23 cellular contexts compared by ENCODE assay signal in genomic region chr10:43224321-43224720, GRCh38. TPM values are rescaled to one million over a fixed set of nuclear protein-coding genes. Genes with fewer than 3 reads are reported as not detected.
"Had no signal": no experiment of that assay in that cellular context is flagged by ENCODE, and none has a peak within 500 bp of the region (broad histone marks: within the 10 kb centered on the region; RNA-seq: fewer than 3 reads in every experiment).

No MANE protein-coding gene starts in this region.

- H3K9me3 Mint-ChIP-seq: activated CD8-positive, alpha-beta T cell treated with anti-CD3 and anti-CD28 coated beads for 36 hours; activated naive CD4-positive, alpha-beta T cell treated with anti-CD3 and anti-CD28 coated beads, Interleukin-2, amount 10 ng/mL, durations not matched to agents 7 days and 5 days; activated naive CD8-positive, alpha-beta T cell treated with anti-CD3 and anti-CD28 coated beads, Interleukin-2, amount 10 ng/mL, durations not matched to agents 7 days and 5 days; activated T-cell treated with anti-CD3 and anti-CD28 coated beads, Interleukin-2, amount 50 U/mL, for 72 hours; activated T-helper 2 cell treated with anti-CD3 and anti-CD28 coated beads, Interferon-gamma antibody, Interleukin-2, Interleukin-4, amounts not matched to agents 10 μg/mL and 5 μg/mL and 100 μg/mL, durations not matched to agents 14 hours and 24 hours and 36 hours; T-helper 1 cell treated with Interleukin-12 subunit alpha and Interleukin-12 subunit beta and Interleukin-4 antibody, amounts not matched to agents 30 μg/mL and 1 μg/mL, for 36 hours had no signal

- DNase-seq: activated CD4-positive, alpha-beta T cell treated with anti-CD3 and anti-CD28 coated beads for 4 hours; activated CD8-positive, alpha-beta memory T cell treated with anti-CD3 and anti-CD28 coated beads, Interleukin-2, amount 50 U/mL, for 4 hours; activated CD8-positive, alpha-beta T cell treated with anti-CD3 and anti-CD28 coated beads for 36 hours; activated naive CD8-positive, alpha-beta T cell treated with anti-CD3 and anti-CD28 coated beads, Interleukin-2, amount 10 ng/mL, durations not matched to agents 7 days and 5 days; activated T-cell treated with anti-CD3 and anti-CD28 coated beads, Interleukin-2, amount 50 U/mL, for 72 hours; aorta; central memory CD4-positive, alpha-beta T cell; Karpas-422; NCI-H1048; NCI-H1930; NCI-H2171; NCI-H226; NCI-H526; NCI-H82; Peyer's patch; SHP77 had no signal

- H3K27ac Mint-ChIP-seq: activated CD8-positive, alpha-beta T cell treated with anti-CD3 and anti-CD28 coated beads for 36 hours; activated naive CD4-positive, alpha-beta T cell treated with anti-CD3 and anti-CD28 coated beads, Interleukin-2, amount 10 ng/mL, durations not matched to agents 7 days and 5 days; activated T-cell treated with anti-CD3 and anti-CD28 coated beads, Interleukin-2, amount 50 U/mL, for 72 hours; activated T-helper 2 cell treated with anti-CD3 and anti-CD28 coated beads, Interferon-gamma antibody, Interleukin-2, Interleukin-4, amounts not matched to agents 10 μg/mL and 5 μg/mL and 100 μg/mL, durations not matched to agents 14 hours and 24 hours and 36 hours; T-helper 1 cell treated with Interleukin-12 subunit alpha and Interleukin-12 subunit beta and Interleukin-4 antibody, amounts not matched to agents 30 μg/mL and 1 μg/mL, for 36 hours had no signal

- H3K36me3 Mint-ChIP-seq: activated naive CD4-positive, alpha-beta T cell treated with anti-CD3 and anti-CD28 coated beads, Interleukin-2, amount 10 ng/mL, durations not matched to agents 7 days and 5 days; activated naive CD8-positive, alpha-beta T cell treated with anti-CD3 and anti-CD28 coated beads, Interleukin-2, amount 10 ng/mL, durations not matched to agents 7 days and 5 days had no signal

- ATAC-seq: activated CD4-positive, CD25-positive, alpha-beta regulatory T cell treated with anti-CD3 and anti-CD28 coated beads, Interleukin-2, amount 50 U/mL, for 24 hours; activated CD8-positive, alpha-beta T cell treated with anti-CD3 and anti-CD28 coated beads for 36 hours; activated T-cell treated with anti-CD3 and anti-CD28 coated beads, Interleukin-2, amount 50 U/mL, for 72 hours; K562 had no signal

- H3K4me3 Mint-ChIP-seq: activated CD8-positive, alpha-beta T cell treated with anti-CD3 and anti-CD28 coated beads for 36 hours; activated naive CD4-positive, alpha-beta T cell treated with anti-CD3 and anti-CD28 coated beads, Interleukin-2, amount 10 ng/mL, durations not matched to agents 7 days and 5 days; activated naive CD8-positive, alpha-beta T cell treated with anti-CD3 and anti-CD28 coated beads, Interleukin-2, amount 10 ng/mL, durations not matched to agents 7 days and 5 days; T-helper 1 cell treated with Interleukin-12 subunit alpha and Interleukin-12 subunit beta and Interleukin-4 antibody, amounts not matched to agents 30 μg/mL and 1 μg/mL, for 36 hours had no signal

RNA-seq across cellular contexts. Expression of gene RASGEF1A, which starts 42.5 kb away (rescaled TPM):
- total RNA-seq: M059J, SJSA1 had no signal
